Comparison of ENCODE assay signal across 24 cellular contexts in genomic region chr11:60935676-60936442, GRCh38. TPM values are rescaled to one million over a fixed set of nuclear protein-coding genes. Genes with fewer than 3 reads are reported as not detected.
DNase-seq lines count a peak whose midpoint lies in the region; ATAC-seq and TF ChIP-seq lines count a peak whose summit lies in the region.
"Had no signal": no experiment of that assay in that cellular context is flagged by ENCODE, and none has a peak within 500 bp of the region (broad histone marks: within the 10 kb centered on the region; RNA-seq: fewer than 3 reads in every experiment).

No MANE protein-coding gene starts in this region.

- ATAC-seq in naive thymus-derived CD4-positive, alpha-beta T cell = peak; percentile 17

- H3K23ac ChIP-seq in mesendoderm (ENCODE audit: low read length) = no peak overlapping the region

- H3K9me3 ChIP-seq in OCI-LY3 (ENCODE audit: insufficient read depth, low read length) = no peaks in the 10 kb centered on the region
- no peaks in the 10 kb centered on the region for H3K9me3 ChIP-seq in naive thymus-derived CD4-positive, alpha-beta T cell (ENCODE audit: control insufficient read depth in 2 of 3, low read length in 3 of 3)
- H3K9me3 ChIP-seq: adrenal gland, testis had no signal

- no peak overlapping the region for H4K5ac ChIP-seq in mesendoderm (ENCODE audit: low read length)

- H3K9ac ChIP-seq in OCI-LY3 (ENCODE audit: low read length) (no peak overlapping the region), mesendoderm (ENCODE audit: low read length) (no peak overlapping the region)

- peak overlapping the region; percentile 38 for H3K27ac ChIP-seq in OCI-LY3 (ENCODE audit: low read length)
- H3K27ac ChIP-seq in naive thymus-derived CD4-positive, alpha-beta T cell (ENCODE audit: low read depth, low read length) = no peak overlapping the region
- no peak overlapping the region for H3K27ac ChIP-seq in mesendoderm (ENCODE audit: low read depth, low read length)
- H3K27ac ChIP-seq: cardiac muscle cell, testis had no signal

- H3K4me3 ChIP-seq in OCI-LY3 (ENCODE audit: low read length) (no peak overlapping the region), mesendoderm (ENCODE audit: low read length) (no peak overlapping the region)
- no peak overlapping the region for H3K4me3 ChIP-seq in naive thymus-derived CD4-positive, alpha-beta T cell (ENCODE audit: low read length)
- H3K4me3 ChIP-seq: adrenal gland, cardiac muscle cell, dorsolateral prefrontal cortex, testis had no signal

- no peak overlapping the region for H2BK5ac ChIP-seq in mesendoderm (ENCODE audit: low read length)

- WGBS in mesendoderm (ENCODE audit: extremely low coverage, insufficient coverage, low lambda C conversion rate) = no CpG with 5 or more reads among the region's 27 CpGs

- H3K79me2 ChIP-seq in OCI-LY3 (ENCODE audit: low read length) (no peaks in the 10 kb centered on the region), mesendoderm (ENCODE audit: control insufficient read depth, insufficient read depth, low read length) (no peaks in the 10 kb centered on the region)

- H3K36me3 Mint-ChIP-seq in CD14-positive monocyte = peaks cover 42 to 47% of the 10 kb centered on the region in 2 donors
- peaks cover 0 to 13% (median 0%) of the 10 kb centered on the region in 5 donors for H3K36me3 Mint-ChIP-seq in naive thymus-derived CD4-positive, alpha-beta T cell
- H3K36me3 Mint-ChIP-seq: CD4-positive, CD25-positive, alpha-beta regulatory T cell had no signal

- no peak overlapping the region for H3K4ac ChIP-seq in mesendoderm (ENCODE audit: low read depth, low read length)

- POLR2A ChIA-PET in naive thymus-derived CD4-positive, alpha-beta T cell (lab: Charles Lee) = interaction anchor here (1.0 to 1.2 kb wide), 2 partner anchors 21 to 166 kb away, joined by 3 to 6 read pairs; partner anchors contain the start of gene CD5

- H3K56ac ChIP-seq in mesendoderm (ENCODE audit: low read length) = no peak overlapping the region

- H3K27me3 ChIP-seq in OCI-LY3 (ENCODE audit: low read depth, low read length) = no peaks in the 10 kb centered on the region
- H3K27me3 ChIP-seq in naive thymus-derived CD4-positive, alpha-beta T cell (ENCODE audit: control insufficient read depth in 2 of 2, insufficient read depth in 2 of 2, low read length in 2 of 2) = no peaks in the 10 kb centered on the region
- no peaks in the 10 kb centered on the region for H3K27me3 ChIP-seq in mesendoderm (ENCODE audit: insufficient read depth, low read length, poor library complexity)
- H3K27me3 ChIP-seq: adrenal gland, cardiac muscle cell, testis had no signal

- no peak overlapping the region for H3K18ac ChIP-seq in mesendoderm (ENCODE audit: low read length)

- CTCF ChIA-PET in naive thymus-derived CD4-positive, alpha-beta T cell (lab: Charles Lee) = no interaction called here

- peak overlapping the region in 4 of 7 donors; percentile 22 to 86 (median 46) for H3K27ac Mint-ChIP-seq in CD14-positive monocyte
- no peak overlapping the region for H3K27ac Mint-ChIP-seq in naive thymus-derived CD4-positive, alpha-beta T cell

- no peak overlapping the region for H4K8ac ChIP-seq in mesendoderm (ENCODE audit: low read depth, low read length)

- peaks cover 60% of the 10 kb centered on the region for H4K20me1 ChIP-seq in OCI-LY3 (ENCODE audit: insufficient read depth, low read length)

- H2AK5ac ChIP-seq in mesendoderm (ENCODE audit: low read length) = no peak overlapping the region

- H2AFZ ChIP-seq in OCI-LY3 (ENCODE audit: low read depth, low read length) = no peak overlapping the region

- no peaks in the 10 kb centered on the region for H3K79me1 ChIP-seq in mesendoderm (ENCODE audit: low read length)

- H3K36me3 ChIP-seq in OCI-LY3 (replicated peaks; ENCODE audit: low read depth, low read length) (peaks cover 46% of the 10 kb centered on the region), mesendoderm (ENCODE audit: control insufficient read depth, insufficient read depth, low read length) (no peaks in the 10 kb centered on the region)
- H3K36me3 ChIP-seq in naive thymus-derived CD4-positive, alpha-beta T cell (ENCODE audit: control insufficient read depth in 2 of 3, insufficient read depth in 3 of 3, low read length in 3 of 3) = peaks cover 0 to 11% (median 0%) of the 10 kb centered on the region in 3 experiments

- no peak overlapping the region for H2BK120ac ChIP-seq in mesendoderm (ENCODE audit: low read depth, low read length)

- no peak overlapping the region for H2BK15ac ChIP-seq in mesendoderm (replicated peaks; ENCODE audit: low read depth)

- intact Hi-C loops in CD14-positive monocyte (cut with micrococcal nuclease) = no loop called here
- intact Hi-C loops in naive thymus-derived CD4-positive, alpha-beta T cell (cut with micrococcal nuclease) = no loop called here

- no peak for TF ChIP-seq CTCF in CD14-positive monocyte (IDR thresholded peaks at IDR 0.05)
- TF ChIP-seq CTCF in OCI-LY3 (IDR thresholded peaks at IDR 0.05; ENCODE audit: low read depth, low read length) = no peak

- DNase-seq in CD14-positive monocyte (ENCODE audit: low spot score) (no peak), NCI-H510A (lab: John Stamatoyannopoulos, UW) (no peak), mesendoderm (no peak), putamen (ENCODE audit: low spot score) (no peak)
- no peak for DNase-seq in naive thymus-derived CD4-positive, alpha-beta T cell
- DNase-seq: ACHN; activated CD8-positive, alpha-beta memory T cell treated with anti-CD3 and anti-CD28 coated beads, Interleukin-2, amount 50 U/mL, for 48 hours; activated gamma-delta T cell; adrenal gland; CD4-positive, CD25-positive, alpha-beta regulatory T cell; DMS153; GF-D8; kidney glomerular epithelial cell; midbrain; NCI-H1436; NCI-H2171 treated with DMSO at 0.1 percent for 48 hours; NCI-H774; SIG-M5; testis had no signal

- H3K9me3 Mint-ChIP-seq in CD14-positive monocyte = peaks cover 0 to 2% (median 0%) of the 10 kb centered on the region in 7 donors
- no peaks in the 10 kb centered on the region for H3K9me3 Mint-ChIP-seq in naive thymus-derived CD4-positive, alpha-beta T cell

- peaks cover 8 to 14% (median 9%) of the 10 kb centered on the region in 3 donors for H3K27me3 Mint-ChIP-seq in CD14-positive monocyte (ENCODE audit: low read depth in 3 of 3)
- H3K27me3 Mint-ChIP-seq in naive thymus-derived CD4-positive, alpha-beta T cell = peaks cover 0 to 1% (median 0%) of the 10 kb centered on the region in 5 donors

- peak overlapping the region; percentile 24 for H3K4me2 ChIP-seq in OCI-LY3 (ENCODE audit: low read length)
- H3K4me2 ChIP-seq in mesendoderm (ENCODE audit: low read length) = no peak overlapping the region

- peaks cover 5% of the 10 kb centered on the region for H3K4me1 Mint-ChIP-seq in CD14-positive monocyte
- H3K4me1 Mint-ChIP-seq in naive thymus-derived CD4-positive, alpha-beta T cell = peaks cover 0 to 7% (median 0%) of the 10 kb centered on the region in 7 donors
- H3K4me1 Mint-ChIP-seq: CD4-positive, CD25-positive, alpha-beta regulatory T cell had no signal

- peaks cover 53% of the 10 kb centered on the region for H3K4me1 ChIP-seq in OCI-LY3 (ENCODE audit: low read length)
- no peaks in the 10 kb centered on the region for H3K4me1 ChIP-seq in naive thymus-derived CD4-positive, alpha-beta T cell (ENCODE audit: control insufficient read depth in 2 of 2, insufficient read depth in 2 of 2, low read length in 2 of 2)
- no peaks in the 10 kb centered on the region for H3K4me1 ChIP-seq in mesendoderm (ENCODE audit: control insufficient read depth, low read depth, low read length)
- H3K4me1 ChIP-seq: adrenal gland, testis had no signal

- no peak overlapping the region for H3K4me3 Mint-ChIP-seq in CD14-positive monocyte
- H3K4me3 Mint-ChIP-seq in naive thymus-derived CD4-positive, alpha-beta T cell = no peak overlapping the region
- H3K4me3 Mint-ChIP-seq: CD4-positive, CD25-positive, alpha-beta regulatory T cell had no signal

RNA-seq across cellular contexts. Expression of gene TMEM132A, which starts 11.6 kb away (rescaled TPM):
- under 1 TPM; 0.21 to 0.31 TPM for polyA plus RNA-seq in CD14-positive monocyte
- total RNA-seq in naive thymus-derived CD4-positive, alpha-beta T cell = under 1 TPM in 2 of 5 experiments, not detected in 3; 0.57 to 0.58 TPM
- not detected for polyA plus RNA-seq in naive thymus-derived CD4-positive, alpha-beta T cell
- polyA plus RNA-seq in mesendoderm (2013, experiment 1 of 2) = 34.2 TPM
- 32.7 TPM for polyA plus RNA-seq in mesendoderm (2013, experiment 2 of 2)
- total RNA-seq: CD4-positive, CD25-positive, alpha-beta regulatory T cell had no signal
- polyA plus RNA-seq: CD4-positive, CD25-positive, alpha-beta regulatory T cell had no signal

RNA-seq across cellular contexts. Expression of gene SLC15A3, which starts 16.1 kb away (rescaled TPM):
- 10 to 100 TPM; 27.1 to 35.0 TPM for polyA plus RNA-seq in CD14-positive monocyte
- total RNA-seq in naive thymus-derived CD4-positive, alpha-beta T cell = 100 to 1,000 TPM in 1 of 5 experiments, 10 to 100 TPM in 3, 1 to 10 TPM in 1; 2.9 to 101 (median 10.8) TPM
- 1 to 10 TPM in 1 of 2 donors, under 1 TPM in 1; 0.85 to 2.6 TPM for polyA plus RNA-seq in naive thymus-derived CD4-positive, alpha-beta T cell
- 14.1 TPM for polyA plus RNA-seq in mesendoderm (2013, experiment 1 of 2)
- polyA plus RNA-seq in mesendoderm (2013, experiment 2 of 2) = 12.4 TPM
- total RNA-seq: MCF 10A had no signal
- polyA plus RNA-seq: cardiac muscle cell had no signal

RNA-seq across cellular contexts. Expression of gene TMEM109, which starts 21.9 kb away (rescaled TPM):
- 100 to 1,000 TPM; 110 to 112 TPM for polyA plus RNA-seq in CD14-positive monocyte
- 10 to 100 TPM; 49.8 to 99.8 (median 56.9) TPM for total RNA-seq in naive thymus-derived CD4-positive, alpha-beta T cell
- polyA plus RNA-seq in naive thymus-derived CD4-positive, alpha-beta T cell = 100 to 1,000 TPM; 208 to 287 TPM
- 47.0 TPM for polyA plus RNA-seq in mesendoderm (2013, experiment 1 of 2)
- polyA plus RNA-seq in mesendoderm (2013, experiment 2 of 2) = 48.0 TPM

RNA-seq across cellular contexts. Expression of gene PRPF19, which starts 29.5 kb away (rescaled TPM):
- 10 to 100 TPM in 1 of 2 donors, 1 to 10 TPM in 1; 7.8 to 12.2 TPM for polyA plus RNA-seq in CD14-positive monocyte
- 100 to 1,000 TPM in 1 of 5 experiments, 10 to 100 TPM in 4; 72.8 to 139 (median 85.6) TPM for total RNA-seq in naive thymus-derived CD4-positive, alpha-beta T cell
- 10 to 100 TPM; 17.9 to 20.0 TPM for polyA plus RNA-seq in naive thymus-derived CD4-positive, alpha-beta T cell
- 124 TPM for polyA plus RNA-seq in mesendoderm (2013, experiment 1 of 2)
- 124 TPM for polyA plus RNA-seq in mesendoderm (2013, experiment 2 of 2)

RNA-seq across cellular contexts. Expression of gene CD6, which starts 35.6 kb away (rescaled TPM):
- polyA plus RNA-seq in CD14-positive monocyte = under 1 TPM; 0.39 TPM
- total RNA-seq in naive thymus-derived CD4-positive, alpha-beta T cell = 100 to 1,000 TPM; 361 to 653 (median 430) TPM
- polyA plus RNA-seq in naive thymus-derived CD4-positive, alpha-beta T cell = 100 to 1,000 TPM; 195 to 303 TPM
- polyA plus RNA-seq in mesendoderm (2013, experiment 1 of 2) = 0.07 TPM
- polyA plus RNA-seq in mesendoderm (2013, experiment 2 of 2) = 0.03 TPM
- total RNA-seq: MCF 10A, renal cortical epithelial cell had no signal
- polyA plus RNA-seq: cardiac muscle cell had no signal

Comparison
In these comparisons a context has a peak if more than half of its experiments do, and no peak if none do; other contexts are left out.
1. H3K27ac Mint-ChIP-seq: peak in CD14-positive monocyte (4 of 7); none in naive thymus-derived CD4-positive, alpha-beta T cell (0 of 9).
2. RNA of gene SLC15A3, which starts 16.1 kb away (polyA plus RNA-seq): 27.1 to 35.0 TPM in CD14-positive monocyte; 0.85 to 2.6 TPM in naive thymus-derived CD4-positive, alpha-beta T cell; every median in the first group is over 4 times any median in the second.